In the genomic region with DNA sequence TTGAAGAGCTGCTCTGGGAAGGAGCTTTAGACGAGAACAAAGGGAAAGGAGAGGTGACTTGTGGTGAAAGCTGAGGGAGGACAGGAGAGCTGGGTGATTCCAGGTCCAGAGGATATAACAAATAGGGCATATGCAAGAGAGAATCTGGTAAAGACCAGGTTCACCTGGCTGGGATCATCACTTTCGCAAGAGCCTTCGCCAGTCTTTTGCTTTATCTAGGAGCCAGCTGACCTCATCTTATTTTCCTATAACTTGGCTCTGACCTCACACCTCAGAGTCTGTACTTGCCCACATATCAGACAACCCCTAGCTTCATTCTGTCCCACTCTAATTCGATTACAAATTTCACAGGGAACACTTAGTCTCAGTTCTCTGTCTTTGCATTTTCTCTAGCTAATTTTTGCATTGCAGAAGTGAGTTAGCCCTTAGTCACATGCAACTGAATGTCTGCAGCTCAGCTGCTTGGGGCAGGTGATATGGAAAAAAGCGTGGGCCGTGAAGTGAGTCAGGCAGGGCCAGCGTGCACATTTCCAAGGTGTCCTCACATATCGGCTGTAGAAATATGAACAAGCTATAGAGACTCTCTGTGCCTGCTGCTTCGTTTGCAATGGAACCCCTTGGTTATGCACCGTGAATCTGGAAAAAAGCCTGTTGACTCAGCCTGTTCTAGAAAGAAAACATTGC, we compare ENCODE assay signal across 12 cellular contexts. TPM values are rescaled to one million over a fixed set of nuclear protein-coding genes. Genes with fewer than 3 reads are reported as not detected.
DNase-seq lines count a peak whose midpoint lies in the region; ATAC-seq and TF ChIP-seq lines count a peak whose summit lies in the region.
"Had no signal": no experiment of that assay in that cellular context is flagged by ENCODE, and none has a peak within 500 bp of the region (broad histone marks: within the 10 kb centered on the region; RNA-seq: fewer than 3 reads in every experiment).

No MANE protein-coding gene starts in this region.

- peaks cover 12% of the 10 kb centered on the region for H3K4me1 ChIP-seq in IMR-90 (ENCODE audit: control insufficient read depth, insufficient read depth, low read length)
- no peaks in the 10 kb centered on the region for H3K4me1 ChIP-seq in heart right ventricle
- H3K4me1 ChIP-seq: HAP-1 had no signal

- ATAC-seq in IMR-90 (ENCODE audit: low read depth), result no peak
- ATAC-seq in heart right ventricle, result no peak
- ATAC-seq in GM21619 (IDR thresholded peaks at IDR 0.05; ENCODE audit: unreplicated experiment), result no peak
- ATAC-seq: HepG2 had no signal

- no peak overlapping the region for H2BK20ac ChIP-seq in IMR-90 (ENCODE audit: low read depth, low read length)

- H3K27ac ChIP-seq in IMR-90 (ENCODE audit: insufficient read depth, low read length) (no peak overlapping the region), brain microvascular endothelial cell (no peak overlapping the region), heart right ventricle (no peak overlapping the region)

- TF ChIP-seq CTCF in IMR-90 (conservative IDR thresholded peaks at IDR 0.05; ENCODE audit: low read depth, low read length) (no peak), brain microvascular endothelial cell (IDR thresholded peaks at IDR 0.05; ENCODE audit: low read depth, low read length, missing control alignments) (no peak), heart right ventricle (IDR thresholded peaks at IDR 0.05) (no peak)

- no peak overlapping the region for H3K9ac ChIP-seq in IMR-90 (ENCODE audit: low read depth, low read length)

- H2AK5ac ChIP-seq in IMR-90 (ENCODE audit: low read depth, low read length), result no peak overlapping the region

- H2BK15ac ChIP-seq in IMR-90 (ENCODE audit: low read depth, low read length), result no peak overlapping the region

- H3K4me3 ChIP-seq in IMR-90 (ENCODE audit: insufficient read depth, low read depth, low read length) (no peak overlapping the region), brain microvascular endothelial cell (ENCODE audit: low read depth, low read length) (no peak overlapping the region), heart right ventricle (no peak overlapping the region)
- H3K4me3 ChIP-seq: HAP-1 had no signal

- no peak overlapping the region for H2AK9ac ChIP-seq in IMR-90 (replicated peaks; ENCODE audit: low read depth, low read length, poor library complexity)

- CTCF ChIA-PET in IMR-90 (lab: Yijun Ruan, JAX), result interaction anchor here (1.0 to 1.7 kb wide), 4 partner anchors 11 to 44 kb away, joined by 3 to 5 read pairs (median 4); partner anchors contain the start of gene LOX

- no peak overlapping the region for H3K4ac ChIP-seq in IMR-90 (ENCODE audit: low read depth, low read length)

- BruUV-seq in IMR-90 (replicated peaks; lab: Mats Ljungman, UMichigan), result no TSS peak

- no peak overlapping the region for H2BK120ac ChIP-seq in IMR-90 (ENCODE audit: low read depth, low read length)

- no peak overlapping the region for H3K18ac ChIP-seq in IMR-90 (ENCODE audit: low read depth, low read length)

- H3K23ac ChIP-seq in IMR-90 (ENCODE audit: low read depth, low read length), result no peak overlapping the region

- no peak for TF ChIP-seq RAD21 in IMR-90 (IDR thresholded peaks at IDR 0.05; ENCODE audit: low read length)

- POLR2A ChIA-PET in IMR-90 (lab: Charles Lee; ENCODE audit: unreplicated experiment), result no interaction called here

- TF ChIP-seq POLR2A in IMR-90 (IDR thresholded peaks at IDR 0.05; ENCODE audit: low read depth, low read length), result no peak

- H3K27me3 ChIP-seq in IMR-90 (ENCODE audit: control insufficient read depth, insufficient read depth, low read length) (no peaks in the 10 kb centered on the region), brain microvascular endothelial cell (replicated peaks) (no peaks in the 10 kb centered on the region), heart right ventricle (no peaks in the 10 kb centered on the region)

- H3K79me1 ChIP-seq in IMR-90 (ENCODE audit: low read depth in 1 of 2, low read length in 2 of 2), result no peaks in the 10 kb centered on the region

- no peak overlapping the region for H3K4me2 ChIP-seq in IMR-90 (ENCODE audit: low read depth, low read length)

- H4K8ac ChIP-seq in IMR-90 (ENCODE audit: low read depth in 2 of 2, low read length in 2 of 2), result no peak overlapping the region

- H3K14ac ChIP-seq in IMR-90 (replicated peaks; ENCODE audit: low read depth, low read length), result no peak overlapping the region

- no peak overlapping the region for H2BK5ac ChIP-seq in IMR-90 (ENCODE audit: low read depth, low read length, poor library complexity, severe bottlenecking)

- in situ Hi-C loops in IMR-90 (cut with MboI; ENCODE audit: low sequenced_read_pairs), result no loop called here
- in situ Hi-C loops in brain microvascular endothelial cell (cut with HindIII; ENCODE audit: low pct_ligation_motif_present, low sequenced_read_pairs), result no loop called here

- H4K91ac ChIP-seq in IMR-90 (ENCODE audit: insufficient read depth, low read depth, low read length), result no peak overlapping the region

- dilution Hi-C loops in IMR-90 (cut with HindIII; ENCODE audit: low sequenced_read_pairs, unreplicated experiment), result no loop called here

- peak; percentile 56 for DNase-seq in ELR (ENCODE audit: low read depth)
- DNase-seq in IMR-90, result peak; percentile 57
- DNase-seq in brain microvascular endothelial cell, result peak; percentile 37
- DNase-seq in myocyte (ENCODE audit: low read depth), result peak; percentile 48
- DNase-seq in NCI-H2227 (lab: John Stamatoyannopoulos, UW; ENCODE audit: unreplicated experiment), result no peak
- DNase-seq in heart right ventricle, result no peak
- DNase-seq: amniotic stem cell, NCI-H2081 had no signal

- no peak overlapping the region for H4K5ac ChIP-seq in IMR-90 (ENCODE audit: low read depth, low read length)

- 81% methylated on average over 5 of the region's 10 CpGs; no CpG with 5 or more reads in 1 of the 2 experiments for WGBS in IMR-90 (ENCODE audit: extremely low coverage in 2 of 2, insufficient read length in 1 of 2), 2 experiments
- WGBS in heart right ventricle, 2 donors, result 85 to 89% methylated on average over 10 of the region's 10 CpGs

- H4K20me1 ChIP-seq in IMR-90 (ENCODE audit: insufficient read depth, low read length), result no peaks in the 10 kb centered on the region

- H2AFZ ChIP-seq in IMR-90 (replicated peaks; ENCODE audit: low read length, poor library complexity), result no peak overlapping the region

- H3K36me3 ChIP-seq in IMR-90 (ENCODE audit: control insufficient read depth, insufficient read depth, low read length) (no peaks in the 10 kb centered on the region), brain microvascular endothelial cell (replicated peaks) (no peaks in the 10 kb centered on the region), heart right ventricle (no peaks in the 10 kb centered on the region)
- H3K36me3 ChIP-seq: HAP-1 had no signal

- 0 out of 2 replicates have a peak, but pooled peaks cover 3% of the 10 kb centered on the region for H3K9me1 ChIP-seq in IMR-90 (ENCODE audit: insufficient read depth, low read length)

- intact Hi-C loops in IMR-90 (cut with micrococcal nuclease) (no loop called here), heart right ventricle (cut with DNase I) (no loop called here)

- H3K56ac ChIP-seq in IMR-90 (ENCODE audit: extremely low read depth, insufficient read depth, low read length), result no peak overlapping the region

- no peaks in the 10 kb centered on the region for H3K9me3 ChIP-seq in IMR-90 (ENCODE audit: control insufficient read depth, insufficient read depth, low read length)
- H3K9me3 ChIP-seq in heart right ventricle, result no peaks in the 10 kb centered on the region
- H3K9me3 ChIP-seq: HAP-1 had no signal

TF ChIP-seq in IMR-90, 13 proteins besides CTCF, POLR2A, EP300 and RAD21 (continues in another document):
- TF ChIP-seq BHLHE40 (IDR thresholded peaks at IDR 0.05; ENCODE audit: low read depth, low read length), result peak; percentile 56
- TF ChIP-seq, protein P1, sequence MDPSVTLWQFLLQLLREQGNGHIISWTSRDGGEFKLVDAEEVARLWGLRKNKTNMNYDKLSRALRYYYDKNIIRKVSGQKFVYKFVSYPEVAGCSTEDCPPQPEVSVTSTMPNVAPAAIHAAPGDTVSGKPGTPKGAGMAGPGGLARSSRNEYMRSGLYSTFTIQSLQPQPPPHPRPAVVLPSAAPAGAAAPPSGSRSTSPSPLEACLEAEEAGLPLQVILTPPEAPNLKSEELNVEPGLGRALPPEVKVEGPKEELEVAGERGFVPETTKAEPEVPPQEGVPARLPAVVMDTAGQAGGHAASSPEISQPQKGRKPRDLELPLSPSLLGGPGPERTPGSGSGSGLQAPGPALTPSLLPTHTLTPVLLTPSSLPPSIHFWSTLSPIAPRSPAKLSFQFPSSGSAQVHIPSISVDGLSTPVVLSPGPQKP (IDR thresholded peaks at IDR 0.05; ENCODE audit: borderline replicate concordance, low read depth, low read length), result no peak
- TF ChIP-seq FOS (IDR thresholded peaks at IDR 0.05; ENCODE audit: low read depth, low read length), result peak; percentile 2; the same call in 1 of the 2 replicates
- TF ChIP-seq SMC3 (IDR thresholded peaks at IDR 0.05; ENCODE audit: low read depth, low read length), result no peak
- no peak for TF ChIP-seq MAFK (IDR thresholded peaks at IDR 0.05; ENCODE audit: low read depth, low read length)
- no peak for TF ChIP-seq MXI1 (IDR thresholded peaks at IDR 0.05; ENCODE audit: borderline replicate concordance, low read depth, low read length)
- no peak for TF ChIP-seq MAZ (IDR thresholded peaks at IDR 0.05; ENCODE audit: borderline replicate concordance, low read depth, low read length)
- no peak for TF ChIP-seq NFE2L2 (IDR thresholded peaks at IDR 0.05; ENCODE audit: low read depth, low read length)

RNA-seq across cellular contexts. Expression of gene ZNF474, which starts 7.4 kb away (rescaled TPM):
- 0.54 and 0.56 TPM in 2 replicates for total RNA-seq in IMR-90 (2012; rRNA removed)
- polyA plus RNA-seq in IMR-90 (2012; rRNA removed), result 0.19 and 0.24 TPM in 2 replicates
- 0.02 and 0.13 TPM in 2 replicates for polyA plus RNA-seq in IMR-90 (2012; cell fraction: cytosol; rRNA removed)
- polyA plus RNA-seq in IMR-90 (2012; cell fraction: nucleus; rRNA removed; ENCODE audit: low replicate concordance), result 0.15 and 0.34 TPM in 2 replicates
- total RNA-seq in myocyte, result 5.9 and 8.3 TPM in 2 replicates
- 3.6 TPM for polyA plus RNA-seq in myocyte (2012)
- under 1 TPM in 2 of 10 donors, not detected in 8; 0.19 to 0.20 TPM for total RNA-seq in heart right ventricle
- polyA plus RNA-seq in heart right ventricle, result under 1 TPM in 1 of 2 donors, not detected in 1; 0.03 TPM
- total RNA-seq: activated T-helper 1 cell treated with anti-CD3 and anti-CD28 coated beads, Interleukin-12 subunit alpha, Interleukin-12 subunit beta, Interleukin-2, Interleukin-4 antibody, amounts not matched to agents 30 ng/mL and 10 ng/mL and 1 ng/mL, durations not matched to agents 14 hours and 24 hours and 36 hours had no signal
- polyA plus RNA-seq: HepG2 had no signal

RNA-seq across cellular contexts. Expression of gene LOX, which starts 43.9 kb away (rescaled TPM):
- total RNA-seq in IMR-90 (2012; rRNA removed) (261 and 277 TPM in 2 replicates), myocyte (8.1 and 8.2 TPM in 2 replicates), heart right ventricle (10 to 100 TPM in 1 of 10 donors, 1 to 10 TPM in 9; 2.6 to 34.7 (median 3.9) TPM)
- polyA plus RNA-seq in IMR-90 (2012; rRNA removed) (662 and 737 TPM in 2 replicates), heart right ventricle (1 to 10 TPM; 1.5 to 2.8 TPM)
- 844 and 1,071 TPM in 2 replicates for polyA plus RNA-seq in IMR-90 (2012; cell fraction: cytosol; rRNA removed)
- polyA plus RNA-seq in IMR-90 (2012; cell fraction: nucleus; rRNA removed; ENCODE audit: low replicate concordance), result 528 and 743 TPM in 2 replicates
- polyA plus RNA-seq in myocyte (2012), result 116 TPM
- total RNA-seq: activated T-helper 1 cell treated with anti-CD3 and anti-CD28 coated beads, Interleukin-12 subunit alpha, Interleukin-12 subunit beta, Interleukin-2, Interleukin-4 antibody, amounts not matched to agents 30 ng/mL and 10 ng/mL and 1 ng/mL, durations not matched to agents 14 hours and 24 hours and 36 hours had no signal

Comparison
In these comparisons a context has a peak if more than half of its experiments do, and no peak if none do; other contexts are left out.
1. DNase-seq: peak in ELR (single experiment), IMR-90 (single experiment), brain microvascular endothelial cell (single experiment) and myocyte (single experiment); none in NCI-H2227 (single experiment) and heart right ventricle (0 of 2).